In genomic region chr17:63764701-63765100, GRCh38 we compare ENCODE assay signal across 22 cellular contexts.
"Had no signal": no experiment of that assay in that cellular context is flagged by ENCODE, and none has a peak within 500 bp of the region (broad histone marks: within the 10 kb centered on the region; RNA-seq: fewer than 3 reads in every experiment).

No MANE protein-coding gene starts in this region.

- DNase-seq: IMR-90, Karpas-422, KG1, MG63, NCI-H1092, NCI-H1105 treated with DMSO at 0.1 percent for 48 hours, NCI-H1417 treated with DMSO at 0.1 percent for 48 hours, NCI-H146, NCI-H187 treated with DMSO at 0.1 percent for 48 hours, NCI-H2029 treated with DMSO at 0.1 percent for 48 hours, NCI-H2171 treated with DMSO at 0.1 percent for 48 hours, NCI-H345, NCI-H446 treated with DMSO at 0.1 percent for 48 hours, NCI-H510A treated with DMSO at 0.1 percent for 48 hours, NCI-H526, NCI-H748 treated with DMSO at 0.1 percent for 48 hours, Right ventricle myocardium superior, RPMI8226, SIG-M5 had no signal

- H3K4me3 ChIP-seq: MG63, SJSA1, SK-N-MC had no signal

- H3K27ac ChIP-seq: SJSA1, SK-N-MC had no signal

- H3K9me3 ChIP-seq: MG63, SJSA1 had no signal

- H3K27me3 ChIP-seq: MG63, SJSA1 had no signal

- ATAC-seq: HepG2 had no signal

- H3K4me1 ChIP-seq: SJSA1 had no signal
